In the genomic region with DNA sequence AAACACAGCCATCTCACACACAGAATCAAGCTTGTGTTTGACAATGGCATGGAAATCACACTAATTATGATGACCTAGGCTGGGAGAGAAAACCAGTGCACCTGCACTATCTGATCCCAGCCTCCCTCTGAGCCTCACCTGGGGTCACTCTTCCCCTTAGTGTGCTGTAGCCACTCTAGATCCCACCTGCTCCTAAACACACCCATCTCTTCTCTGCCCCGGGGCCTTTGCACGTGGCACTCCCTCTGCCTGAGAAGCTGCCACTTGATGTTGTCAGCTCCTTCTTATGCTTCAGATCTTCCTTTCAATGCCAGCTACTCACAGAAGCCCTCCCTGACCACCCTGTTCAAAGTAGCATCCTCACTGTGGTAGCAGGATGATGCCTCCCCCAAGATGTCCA, we compare ENCODE assay signal across 15 cellular contexts. TPM values are rescaled to one million over a fixed set of nuclear protein-coding genes. Genes with fewer than 3 reads are reported as not detected.
A peak's percentile ranks its signal among the peaks of the same experiment; 100 is the strongest.
DNase-seq lines count a peak whose midpoint lies in the region; ATAC-seq and TF ChIP-seq lines count a peak whose summit lies in the region.
"Had no signal": no experiment of that assay in that cellular context is flagged by ENCODE, and none has a peak within 500 bp of the region (broad histone marks: within the 10 kb centered on the region; RNA-seq: fewer than 3 reads in every experiment).

No MANE protein-coding gene starts in this region.

- no peak for TF ChIP-seq CTCF in IMR-90 (conservative IDR thresholded peaks at IDR 0.05; ENCODE audit: low read depth, low read length)

- H3K36me3 ChIP-seq in IMR-90 (ENCODE audit: control insufficient read depth, insufficient read depth, low read length), result no peaks in the 10 kb centered on the region
- H3K36me3 ChIP-seq: HAP-1 had no signal

- H3K4ac ChIP-seq in IMR-90 (ENCODE audit: low read depth, low read length), result no peak overlapping the region

- H3K4me1 Mint-ChIP-seq in memory B cell (peaks cover 7% of the 10 kb centered on the region), T-helper 17 cell (peaks cover 13% of the 10 kb centered on the region)

- H3K9me3 Mint-ChIP-seq in memory B cell, result no peaks in the 10 kb centered on the region
- H3K9me3 Mint-ChIP-seq: CD8-positive, alpha-beta T cell had no signal

- peaks cover 19% of the 10 kb centered on the region for H3K27me3 ChIP-seq in IMR-90 (ENCODE audit: control insufficient read depth, insufficient read depth, low read length)

- H3K56ac ChIP-seq in IMR-90 (ENCODE audit: extremely low read depth, insufficient read depth, low read length), result no peak overlapping the region

- H4K5ac ChIP-seq in IMR-90 (ENCODE audit: low read depth, low read length), result no peak overlapping the region

- H2BK120ac ChIP-seq in IMR-90 (ENCODE audit: low read depth, low read length), result no peak overlapping the region

- H3K9me1 ChIP-seq in IMR-90 (ENCODE audit: insufficient read depth, low read length), result no peaks in the 10 kb centered on the region

- H3K27ac Mint-ChIP-seq in memory B cell, result peak overlapping the region; percentile 6
- no peak overlapping the region for H3K27ac Mint-ChIP-seq in T-helper 17 cell
- H3K27ac Mint-ChIP-seq: CD8-positive, alpha-beta T cell had no signal

- ATAC-seq in IMR-90 (ENCODE audit: low read depth) (no peak), memory B cell (ENCODE audit: low read depth) (no peak), GM19397 (IDR thresholded peaks at IDR 0.05; ENCODE audit: unreplicated experiment) (no peak), T-helper 17 cell (no peak), GM19328 (IDR thresholded peaks at IDR 0.05; ENCODE audit: unreplicated experiment) (no peak)
- ATAC-seq: CD8-positive, alpha-beta T cell had no signal

- TF ChIP-seq RAD21 in IMR-90 (IDR thresholded peaks at IDR 0.05; ENCODE audit: low read length), result no peak

- H4K91ac ChIP-seq in IMR-90 (ENCODE audit: insufficient read depth, low read depth, low read length), result no peak overlapping the region

- dilution Hi-C loops in IMR-90 (cut with HindIII; ENCODE audit: low sequenced_read_pairs, unreplicated experiment), result no loop called here

- no peak for TF ChIP-seq POLR2A in IMR-90 (IDR thresholded peaks at IDR 0.05; ENCODE audit: low read depth, low read length)

- H4K8ac ChIP-seq in IMR-90 (ENCODE audit: low read depth in 2 of 2, low read length in 2 of 2), result no peak overlapping the region

- peak overlapping the region; percentile 70 for H2AK9ac ChIP-seq in IMR-90 (replicated peaks; ENCODE audit: low read depth, low read length, poor library complexity)

- no peaks in the 10 kb centered on the region for H3K4me1 ChIP-seq in IMR-90 (ENCODE audit: control insufficient read depth, insufficient read depth, low read length)
- H3K4me1 ChIP-seq: Caco-2, HAP-1 had no signal

- H3K79me1 ChIP-seq in IMR-90 (ENCODE audit: low read depth in 1 of 2, low read length in 2 of 2), result no peaks in the 10 kb centered on the region

- no peak for DNase-seq in IMR-90
- DNase-seq in NCI-H146 treated with DMSO at 0.1 percent for 48 hours (lab: John Stamatoyannopoulos, UW; ENCODE audit: unreplicated experiment), result peak; percentile 13
- no peak for DNase-seq in memory B cell (ENCODE audit: low spot score in 2 of 2)
- DNase-seq in posterior vena cava (ENCODE audit: low spot score), result peak; percentile 29
- no peak for DNase-seq in GOT3 (lab: John Stamatoyannopoulos, UW)
- no peak for DNase-seq in T-helper 17 cell
- DNase-seq: C1 segment of cervical spinal cord; Caco-2; CD8-positive, alpha-beta T cell; DMS153; DND-41; GM23248 had no signal

- H2BK15ac ChIP-seq in IMR-90 (ENCODE audit: low read depth, low read length), result no peak overlapping the region

- BruUV-seq in IMR-90 (replicated peaks; lab: Mats Ljungman, UMichigan), result no TSS peak

- no peak overlapping the region for H3K9ac ChIP-seq in IMR-90 (ENCODE audit: low read depth, low read length)
- H3K9ac ChIP-seq: GM23248 had no signal

- POLR2A ChIA-PET in IMR-90 (lab: Charles Lee; ENCODE audit: unreplicated experiment), result no interaction called here

- H3K18ac ChIP-seq in IMR-90 (ENCODE audit: low read depth, low read length), result no peak overlapping the region

- no peak overlapping the region for H3K23ac ChIP-seq in IMR-90 (ENCODE audit: low read depth, low read length)

- no peak overlapping the region for H3K14ac ChIP-seq in IMR-90 (replicated peaks; ENCODE audit: low read depth, low read length)

- intact Hi-C loops in IMR-90 (cut with micrococcal nuclease) (loop anchor here (10.0 kb wide), 1 partner anchor 380 kb away; a partner anchor contains a TSS), posterior vena cava (cut with DNase I) (no loop called here)

- H2BK5ac ChIP-seq in IMR-90 (ENCODE audit: low read depth, low read length, poor library complexity, severe bottlenecking), result no peak overlapping the region

- H3K36me3 Mint-ChIP-seq in memory B cell, result no peaks in the 10 kb centered on the region
- H3K36me3 Mint-ChIP-seq in T-helper 17 cell (ENCODE audit: low read depth), result no peaks in the 10 kb centered on the region
- H3K36me3 Mint-ChIP-seq: CD8-positive, alpha-beta T cell had no signal

- no peak overlapping the region for H2AFZ ChIP-seq in IMR-90 (replicated peaks; ENCODE audit: low read length, poor library complexity)
- H2AFZ ChIP-seq: GM23248 had no signal

- no peak overlapping the region for H3K4me3 Mint-ChIP-seq in memory B cell
- H3K4me3 Mint-ChIP-seq in T-helper 17 cell, result no peak overlapping the region
- H3K4me3 Mint-ChIP-seq: CD8-positive, alpha-beta T cell had no signal

- no peak overlapping the region for H3K4me2 ChIP-seq in IMR-90 (ENCODE audit: low read depth, low read length)

- H2BK20ac ChIP-seq in IMR-90 (ENCODE audit: low read depth, low read length), result no peak overlapping the region

- CTCF ChIA-PET in IMR-90 (lab: Yijun Ruan, JAX), result no interaction called here

- H2AK5ac ChIP-seq in IMR-90 (ENCODE audit: low read depth, low read length), result no peak overlapping the region

- H3K27me3 Mint-ChIP-seq in memory B cell (peaks cover 14% of the 10 kb centered on the region), T-helper 17 cell (peaks cover 10% of the 10 kb centered on the region)

- no peak overlapping the region for H3K4me3 ChIP-seq in IMR-90 (ENCODE audit: insufficient read depth, low read depth, low read length)
- H3K4me3 ChIP-seq: GM23248, HAP-1 had no signal

- in situ Hi-C loops in IMR-90 (cut with MboI; ENCODE audit: low sequenced_read_pairs), result no loop called here

- WGBS in IMR-90 (ENCODE audit: extremely low coverage in 2 of 2, insufficient read length in 1 of 2), 2 experiments, result 73% methylated on average over 2 of the region's 2 CpGs; no CpG with 5 or more reads in 1 of the 2 experiments

- no peak overlapping the region for H3K27ac ChIP-seq in IMR-90 (ENCODE audit: insufficient read depth, low read length)
- H3K27ac ChIP-seq: GM23248 had no signal

- H3K9me3 ChIP-seq in IMR-90 (ENCODE audit: control insufficient read depth, insufficient read depth, low read length), result no peaks in the 10 kb centered on the region
- H3K9me3 ChIP-seq in T-helper 17 cell (ENCODE audit: control insufficient read depth, low read length, poor library complexity, severe bottlenecking), result no peaks in the 10 kb centered on the region
- H3K9me3 ChIP-seq: Caco-2, HAP-1 had no signal

- no peaks in the 10 kb centered on the region for H4K20me1 ChIP-seq in IMR-90 (ENCODE audit: insufficient read depth, low read length)

TF ChIP-seq in IMR-90, 13 proteins besides CTCF, POLR2A, EP300 and RAD21 (continues in another document):
- TF ChIP-seq, protein P1, sequence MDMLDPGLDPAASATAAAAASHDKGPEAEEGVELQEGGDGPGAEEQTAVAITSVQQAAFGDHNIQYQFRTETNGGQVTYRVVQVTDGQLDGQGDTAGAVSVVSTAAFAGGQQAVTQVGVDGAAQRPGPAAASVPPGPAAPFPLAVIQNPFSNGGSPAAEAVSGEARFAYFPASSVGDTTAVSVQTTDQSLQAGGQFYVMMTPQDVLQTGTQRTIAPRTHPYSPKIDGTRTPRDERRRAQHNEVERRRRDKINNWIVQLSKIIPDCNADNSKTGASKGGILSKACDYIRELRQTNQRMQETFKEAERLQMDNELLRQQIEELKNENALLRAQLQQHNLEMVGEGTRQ (IDR thresholded peaks at IDR 0.05; ENCODE audit: low read depth, low read length), result no peak
- TF ChIP-seq RFX5 (IDR thresholded peaks at IDR 0.05; ENCODE audit: low read depth, low read length) (no peak), BHLHE40 (IDR thresholded peaks at IDR 0.05; ENCODE audit: low read depth, low read length) (no peak), MAZ (IDR thresholded peaks at IDR 0.05; ENCODE audit: borderline replicate concordance, low read depth, low read length) (no peak), CEBPB (IDR thresholded peaks at IDR 0.05; ENCODE audit: low read depth, low read length) (no peak), RCOR1 (IDR thresholded peaks at IDR 0.05; ENCODE audit: insufficient replicate concordance, low read length) (no peak), MAFK (IDR thresholded peaks at IDR 0.05; ENCODE audit: low read depth, low read length) (no peak), FOS (IDR thresholded peaks at IDR 0.05; ENCODE audit: low read depth, low read length) (no peak), NFE2L2 (IDR thresholded peaks at IDR 0.05; ENCODE audit: low read depth, low read length) (no peak), MXI1 (IDR thresholded peaks at IDR 0.05; ENCODE audit: borderline replicate concordance, low read depth, low read length) (no peak), SMC3 (IDR thresholded peaks at IDR 0.05; ENCODE audit: low read depth, low read length) (no peak)
- TF ChIP-seq, protein P2, sequence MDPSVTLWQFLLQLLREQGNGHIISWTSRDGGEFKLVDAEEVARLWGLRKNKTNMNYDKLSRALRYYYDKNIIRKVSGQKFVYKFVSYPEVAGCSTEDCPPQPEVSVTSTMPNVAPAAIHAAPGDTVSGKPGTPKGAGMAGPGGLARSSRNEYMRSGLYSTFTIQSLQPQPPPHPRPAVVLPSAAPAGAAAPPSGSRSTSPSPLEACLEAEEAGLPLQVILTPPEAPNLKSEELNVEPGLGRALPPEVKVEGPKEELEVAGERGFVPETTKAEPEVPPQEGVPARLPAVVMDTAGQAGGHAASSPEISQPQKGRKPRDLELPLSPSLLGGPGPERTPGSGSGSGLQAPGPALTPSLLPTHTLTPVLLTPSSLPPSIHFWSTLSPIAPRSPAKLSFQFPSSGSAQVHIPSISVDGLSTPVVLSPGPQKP (IDR thresholded peaks at IDR 0.05; ENCODE audit: borderline replicate concordance, low read depth, low read length), result no peak

RNA-seq across cellular contexts. Expression of a gene that starts 42.9 kb away (rescaled TPM):
- total RNA-seq in IMR-90 (2012; rRNA removed) (not detected in 2 replicates), posterior vena cava (1 to 10 TPM; 3.7 to 6.7 TPM), T-helper 17 cell (1 to 10 TPM in 1 of 2 donors, under 1 TPM in 1; 0.55 to 2.4 TPM)
- polyA plus RNA-seq in IMR-90 (2012; rRNA removed), result not detected in 2 replicates
- polyA plus RNA-seq in IMR-90 (2012; cell fraction: cytosol; rRNA removed), result not detected in 2 replicates
- not detected in 2 replicates for polyA plus RNA-seq in IMR-90 (2012; cell fraction: nucleus; rRNA removed; ENCODE audit: low replicate concordance)
- total RNA-seq: Caco-2; CD8-positive, alpha-beta T cell; GM23248 had no signal
- polyA plus RNA-seq: GM23248 had no signal

RNA-seq across cellular contexts. Expression of a gene that starts 44.5 kb away (rescaled TPM):
- total RNA-seq in IMR-90 (2012; rRNA removed) (25.5 and 32.5 TPM in 2 replicates), posterior vena cava (10 to 100 TPM; 26.0 to 32.4 TPM), T-helper 17 cell (10 to 100 TPM; 45.7 to 49.0 TPM)
- 29.2 and 30.8 TPM in 2 replicates for polyA plus RNA-seq in IMR-90 (2012; rRNA removed)
- polyA plus RNA-seq in IMR-90 (2012; cell fraction: cytosol; rRNA removed), result 24.3 and 29.8 TPM in 2 replicates
- polyA plus RNA-seq in IMR-90 (2012; cell fraction: nucleus; rRNA removed; ENCODE audit: low replicate concordance), result 16.2 and 24.1 TPM in 2 replicates

Comparison
In these comparisons a context has a peak if more than half of its experiments do, and no peak if none do; other contexts are left out.
1. DNase-seq: peak in NCI-H146 treated with DMSO at 0.1 percent for 48 hours (single experiment) and posterior vena cava (single experiment); none in IMR-90 (single experiment), memory B cell (0 of 2), GOT3 (single experiment) and T-helper 17 cell (0 of 3).